In genomic region chr20:62794007-62794724, GRCh38 we compare ENCODE assay signal across 7 cellular contexts. TPM values are rescaled to one million over a fixed set of nuclear protein-coding genes. Genes with fewer than 3 reads are reported as not detected.
DNase-seq lines count a peak whose midpoint lies in the region; ATAC-seq, FAIRE-seq and TF ChIP-seq lines count a peak whose summit lies in the region.

No MANE protein-coding gene starts in this region.

- no peaks in the 10 kb centered on the region for H3K9me2 ChIP-seq in hepatocyte (replicated peaks; ENCODE audit: insufficient read depth)

- peak; percentile 94 for FAIRE-seq in GM18507 (lab: Jason Lieb, UNC)

- H3K79me2 ChIP-seq in hepatocyte = peaks cover 5% of the 10 kb centered on the region

- H3K36me3 ChIP-seq in hepatocyte (replicated peaks; ENCODE audit: insufficient read depth, low read depth) = no peaks in the 10 kb centered on the region

- H3K4me3 ChIP-seq in astrocyte of the cerebellum (ENCODE audit: low read depth, low read length) (peak overlapping the region; percentile 54), hepatocyte (peak overlapping the region; percentile 30)

- 8% methylated on average over 39 of the region's 69 CpGs for WGBS in hepatocyte (ENCODE audit: low lambda C conversion rate, missing lambda C conversion rate)

- peak overlapping the region; percentile 66 for H3K27ac ChIP-seq in hepatocyte

- in situ Hi-C loops in astrocyte of the cerebellum (cut with HindIII; ENCODE audit: low sequenced_read_pairs) = no loop called here

- TF ChIP-seq CTCF in astrocyte of the cerebellum (IDR thresholded peaks at IDR 0.05; ENCODE audit: low read depth, low read length, missing control alignments) (no peak), hepatocyte (IDR thresholded peaks at IDR 0.05; ENCODE audit: poor library complexity) (no peak)

- no peaks in the 10 kb centered on the region for H4K20me1 ChIP-seq in hepatocyte (ENCODE audit: insufficient read depth, poor library complexity, severe bottlenecking)

- peak overlapping the region; percentile 89 for H2AFZ ChIP-seq in hepatocyte

- H3K9me3 ChIP-seq in hepatocyte (ENCODE audit: low read depth) = no peaks in the 10 kb centered on the region

- peak overlapping the region; percentile 99 for H3K4me2 ChIP-seq in hepatocyte

- ATAC-seq in HG02970 (IDR thresholded peaks at IDR 0.05; ENCODE audit: low FRiP score, unreplicated experiment) = peak; percentile 69

- peak; percentile 85 for DNase-seq in GM18507 (ENCODE audit: extremely low spot score, insufficient read length, low read depth)
- peak; percentile 43 for DNase-seq in NCI-H187 treated with DMSO at 0.1 percent for 48 hours (lab: John Stamatoyannopoulos, UW)
- peak; percentile 81 for DNase-seq in T-helper 22 cell (ENCODE audit: low read depth)
- DNase-seq in astrocyte of the cerebellum (ENCODE audit: low read depth) = peak; percentile 75
- peak; percentile 98 for DNase-seq in hepatocyte (ENCODE audit: low spot score)
- DNase-seq in retina = peak; percentile 97

- no peaks in the 10 kb centered on the region for H3K27me3 ChIP-seq in hepatocyte

- peaks cover 20% of the 10 kb centered on the region for H3K4me1 ChIP-seq in hepatocyte (ENCODE audit: insufficient read depth)

RNA-seq across cellular contexts. Expression of gene MRGBP, which starts 2.1 kb away (rescaled TPM):
- 14.0 and 18.9 TPM in 2 replicates for total RNA-seq in hepatocyte
- polyA plus RNA-seq in hepatocyte = 18.9 and 20.5 TPM in 2 replicates

RNA-seq across cellular contexts. Expression of gene OGFR, which starts 10.5 kb away (rescaled TPM):
- total RNA-seq in hepatocyte = 43.8 and 47.6 TPM in 2 replicates
- polyA plus RNA-seq in hepatocyte = 76.2 and 80.8 TPM in 2 replicates

RNA-seq across cellular contexts. Expression of gene COL9A3, which starts 22.7 kb away (rescaled TPM):
- 22.6 and 23.9 TPM in 2 replicates for total RNA-seq in hepatocyte
- 68.1 and 77.0 TPM in 2 replicates for polyA plus RNA-seq in hepatocyte

Comparison
In these comparisons a context has a peak if more than half of its experiments do, and no peak if none do; other contexts are left out.
1. Peak in every context shown above with its lines: DNase-seq, ATAC-seq, H3K4me3 ChIP-seq and H3K27ac ChIP-seq.
2. DNase-seq: peak in every context shown above with its lines; median percentile 98 in hepatocyte; 97 in retina; 85 in GM18507; 81 in T-helper 22 cell; 75 in astrocyte of the cerebellum; 43 in NCI-H187 treated with DMSO at 0.1 percent for 48 hours.